13 cellular contexts compared by ENCODE assay signal in genomic region chr11:46387919-46388618, GRCh38. TPM values are rescaled to one million over a fixed set of nuclear protein-coding genes. Genes with fewer than 3 reads are reported as not detected.
A peak's percentile ranks its signal among the peaks of the same experiment; 100 is the strongest.
DNase-seq lines count a peak whose midpoint lies in the region; ATAC-seq, FAIRE-seq and TF ChIP-seq lines count a peak whose summit lies in the region.
"Had no signal": no experiment of that assay in that cellular context is flagged by ENCODE, and none has a peak within 500 bp of the region (broad histone marks: within the 10 kb centered on the region; RNA-seq: fewer than 3 reads in every experiment).

No MANE protein-coding gene starts in this region.

- no peak overlapping the region for H3K27ac ChIP-seq in H9 (ENCODE audit: insufficient read length, low read depth, low read length)

- H2AFZ ChIP-seq in H9 (ENCODE audit: low read length): no peak overlapping the region

- no peak for FAIRE-seq in urothelium cell line (lab: Jason Lieb, UNC)

- H3K9me3 ChIP-seq in NT2/D1 (ENCODE audit: insufficient read depth, low read length) (no peaks in the 10 kb centered on the region), H9 (ENCODE audit: control insufficient read depth, low read depth, low read length) (no peaks in the 10 kb centered on the region)

- peaks cover 66% of the 10 kb centered on the region for H3K27me3 Mint-ChIP-seq in activated CD4-positive, alpha-beta T cell treated with anti-CD3 and anti-CD28 coated beads, Interleukin-2, amount 10 ng/mL, durations not matched to agents 7 days and 5 days
- peaks cover 60 to 90% of the 10 kb centered on the region in 2 donors for H3K27me3 Mint-ChIP-seq in effector memory CD8-positive, alpha-beta T cell
- H3K27me3 Mint-ChIP-seq in H9 (ENCODE audit: low read depth): peaks cover 72% of the 10 kb centered on the region

- H3K18ac ChIP-seq in H9 (ENCODE audit: insufficient read length, low read depth, low read length): no peak overlapping the region

- H3K36me3 Mint-ChIP-seq in activated CD4-positive, alpha-beta T cell treated with anti-CD3 and anti-CD28 coated beads, Interleukin-2, amount 10 ng/mL, durations not matched to agents 7 days and 5 days (ENCODE audit: low read depth): peaks cover 2% of the 10 kb centered on the region
- H3K36me3 Mint-ChIP-seq in effector memory CD8-positive, alpha-beta T cell (ENCODE audit: insufficient read depth): peaks cover 22% of the 10 kb centered on the region
- H3K36me3 Mint-ChIP-seq in H9 (ENCODE audit: insufficient read depth in 1 of 3, low read depth in 3 of 3): peaks cover 5 to 10% (median 9%) of the 10 kb centered on the region in 3 experiments; a peak in 5 of 7 replicates

- H2BK20ac ChIP-seq in H9 (ENCODE audit: low read depth, low read length, poor library complexity, severe bottlenecking): no peak overlapping the region

- no peak overlapping the region for H2BK12ac ChIP-seq in H9 (ENCODE audit: insufficient read length, low read depth, low read length)

- H4K20me1 ChIP-seq in H9 (ENCODE audit: control insufficient read depth, insufficient read depth, insufficient read length): no peaks in the 10 kb centered on the region

- H3K9ac ChIP-seq in NT2/D1 (ENCODE audit: insufficient read length, low read depth) (peak overlapping the region; percentile 37), H9 (ENCODE audit: extremely low read depth, insufficient read length, low read length) (no peak overlapping the region)

- no peak overlapping the region for H2AK5ac ChIP-seq in H9 (ENCODE audit: insufficient read length, low read length)

- no peak overlapping the region for H3K56ac ChIP-seq in H9 (ENCODE audit: insufficient read length, low read depth, low read length)

- peaks cover 16% of the 10 kb centered on the region for H3K36me3 ChIP-seq in NT2/D1 (ENCODE audit: insufficient read depth, insufficient read length, low read length)

- ATAC-seq in effector memory CD8-positive, alpha-beta T cell (replicated peaks): peak; percentile 13

- no peak overlapping the region for H3K4me3 Mint-ChIP-seq in activated CD4-positive, alpha-beta T cell treated with anti-CD3 and anti-CD28 coated beads, Interleukin-2, amount 10 ng/mL, durations not matched to agents 7 days and 5 days
- H3K4me3 Mint-ChIP-seq in effector memory CD8-positive, alpha-beta T cell: peak overlapping the region in 1 of 2 donors; percentile 60
- H3K4me3 Mint-ChIP-seq in H9: peak overlapping the region in 1 of 2 experiments; percentile 39; a peak in 2 of 5 replicates

- H3K9me3 Mint-ChIP-seq in activated CD4-positive, alpha-beta T cell treated with anti-CD3 and anti-CD28 coated beads, Interleukin-2, amount 10 ng/mL, durations not matched to agents 7 days and 5 days: no peaks in the 10 kb centered on the region
- peaks cover 0 to 1% of the 10 kb centered on the region in 2 donors for H3K9me3 Mint-ChIP-seq in effector memory CD8-positive, alpha-beta T cell
- H3K9me3 Mint-ChIP-seq in H9: no peaks in the 10 kb centered on the region

- DNase-seq in activated CD4-positive, alpha-beta T cell treated with anti-CD3 and anti-CD28 coated beads, Interleukin-2, amount 10 ng/mL, durations not matched to agents 7 days and 5 days: peak; percentile 33
- no peak for DNase-seq in activated CD4-positive, alpha-beta T cell treated with anti-CD3 and anti-CD28 coated beads, Interleukin-2, amount 50 U/mL, for 1 hour
- DNase-seq in NT2/D1 (ENCODE audit: low read depth, low spot score) (no peak), retina (peak; percentile 51), EL (no peak), H9 (no peak), urothelium cell line (ENCODE audit: low spot score) (no peak)
- DNase-seq in effector memory CD8-positive, alpha-beta T cell: no peak
- DNase-seq: amniotic stem cell, DMS153, NCI-H510A treated with DMSO at 0.1 percent for 48 hours had no signal

- TF ChIP-seq CTCF in H9 (conservative IDR thresholded peaks at IDR 0.05): no peak

- H3K4me1 ChIP-seq in NT2/D1 (ENCODE audit: insufficient read depth, insufficient read length) (peaks cover 45% of the 10 kb centered on the region), H9 (ENCODE audit: insufficient read depth, low read length) (peaks cover under 1% of the 10 kb centered on the region; the same call in 1 of the 2 replicates)

- CTCF ChIA-PET in activated CD4-positive, alpha-beta T cell treated with anti-CD3 and anti-CD28 coated beads, Interleukin-2, amount 10 ng/mL, durations not matched to agents 7 days and 5 days (lab: Charles Lee): interaction anchor here (0.9 to 3.0 kb wide), 13 partner anchors 10 to 229 kb away, joined by 3 to 9 read pairs (median 3); partner anchors contain the start of gene ATG13

- no peak overlapping the region for H3K14ac ChIP-seq in H9 (ENCODE audit: insufficient read depth, low read length)

- H4K8ac ChIP-seq in H9 (replicated peaks; ENCODE audit: insufficient read length, low read depth, low read length): no peak overlapping the region

- H3K4ac ChIP-seq in H9 (ENCODE audit: low read depth, low read length): no peak overlapping the region

- no peak overlapping the region for H2BK5ac ChIP-seq in H9 (ENCODE audit: insufficient read length, low read length)

- POLR2A ChIA-PET in activated CD4-positive, alpha-beta T cell treated with anti-CD3 and anti-CD28 coated beads, Interleukin-2, amount 10 ng/mL, durations not matched to agents 7 days and 5 days (lab: Charles Lee): no interaction called here

- H3K79me2 ChIP-seq in H9 (ENCODE audit: insufficient read depth, low read length): no peaks in the 10 kb centered on the region

- no peak overlapping the region for H3T11ph ChIP-seq in H9 (ENCODE audit: low read length)

- H3K4me2 ChIP-seq in H9 (ENCODE audit: insufficient read depth, insufficient read length, low read length): no peak overlapping the region

- H3K4me1 Mint-ChIP-seq in activated CD4-positive, alpha-beta T cell treated with anti-CD3 and anti-CD28 coated beads, Interleukin-2, amount 10 ng/mL, durations not matched to agents 7 days and 5 days: peaks cover 23% of the 10 kb centered on the region
- H3K4me1 Mint-ChIP-seq in effector memory CD8-positive, alpha-beta T cell (ENCODE audit: low read depth in 2 of 2): peaks cover 16 to 24% of the 10 kb centered on the region in 2 donors
- H3K4me1 Mint-ChIP-seq in H9: peaks cover 26 to 50% of the 10 kb centered on the region in 2 experiments

- H3K27me3 ChIP-seq in NT2/D1 (ENCODE audit: insufficient read depth, insufficient read length) (peaks cover 58% of the 10 kb centered on the region), H9 (ENCODE audit: insufficient read depth, low read length) (peaks cover 20% of the 10 kb centered on the region; the same call in 1 of the 2 replicates)

- H3K79me1 ChIP-seq in H9 (ENCODE audit: insufficient read depth, low read depth, low read length, poor library complexity, severe bottlenecking): no peaks in the 10 kb centered on the region

- no CpG with 5 or more reads among the region's 24 CpGs for WGBS in H9 (ENCODE audit: extremely low coverage, insufficient read length, low lambda C conversion rate)

- H3K23ac ChIP-seq in H9 (ENCODE audit: insufficient read length, low read depth, low read length): no peak overlapping the region

- no peak overlapping the region for H2BK120ac ChIP-seq in H9 (ENCODE audit: low read depth, low read length, poor library complexity, severe bottlenecking)

- no peak overlapping the region for H4K5ac ChIP-seq in H9 (ENCODE audit: insufficient read length, low read depth, low read length)

- H3K4me3 ChIP-seq in NT2/D1 (ENCODE audit: insufficient read length, low read depth): no peak overlapping the region

- H2BK15ac ChIP-seq in H9 (ENCODE audit: low read depth, low read length): no peak overlapping the region

- H3K23me2 ChIP-seq in H9 (ENCODE audit: insufficient read length, low read depth, low read length, poor library complexity, severe bottlenecking): peaks cover 13% of the 10 kb centered on the region

- H4K91ac ChIP-seq in H9 (ENCODE audit: insufficient read length, low read depth, low read length): no peak overlapping the region

- H3K27ac Mint-ChIP-seq in activated CD4-positive, alpha-beta T cell treated with anti-CD3 and anti-CD28 coated beads, Interleukin-2, amount 10 ng/mL, durations not matched to agents 7 days and 5 days: no peak overlapping the region
- no peak overlapping the region for H3K27ac Mint-ChIP-seq in effector memory CD8-positive, alpha-beta T cell
- H3K27ac Mint-ChIP-seq in H9: no peak overlapping the region

RNA-seq across cellular contexts. Expression of gene CHRM4, which starts 3.5 kb away (rescaled TPM):
- under 1 TPM; 0.12 to 0.31 TPM for total RNA-seq in activated CD4-positive, alpha-beta T cell treated with anti-CD3 and anti-CD28 coated beads, Interleukin-2, amount 10 ng/mL, durations not matched to agents 7 days and 5 days
- 1.0 and 1.1 TPM in 2 replicates for total RNA-seq in H9 (2021)
- total RNA-seq: MCF 10A, RPMI7951 had no signal

RNA-seq across cellular contexts. Expression of gene MDK, which starts 6.6 kb away (rescaled TPM):
- 10 to 100 TPM in 1 of 2 experiments, 1 to 10 TPM in 1; 8.2 to 10.5 TPM for total RNA-seq in activated CD4-positive, alpha-beta T cell treated with anti-CD3 and anti-CD28 coated beads, Interleukin-2, amount 10 ng/mL, durations not matched to agents 7 days and 5 days
- total RNA-seq in H9 (2021): 392 and 407 TPM in 2 replicates

RNA-seq across cellular contexts. Expression of gene DGKZ, which starts 40.8 kb away (rescaled TPM):
- total RNA-seq in activated CD4-positive, alpha-beta T cell treated with anti-CD3 and anti-CD28 coated beads, Interleukin-2, amount 10 ng/mL, durations not matched to agents 7 days and 5 days: 100 to 1,000 TPM; 178 to 187 TPM
- 68.8 and 68.9 TPM in 2 replicates for total RNA-seq in H9 (2021)

Comparison
In these comparisons a context has a peak if more than half of its experiments do, and no peak if none do; other contexts are left out.
1. DNase-seq: peak in activated CD4-positive, alpha-beta T cell treated with anti-CD3 and anti-CD28 coated beads, Interleukin-2, amount 10 ng/mL, durations not matched to agents 7 days and 5 days (single experiment) and retina (single experiment); none in activated CD4-positive, alpha-beta T cell treated with anti-CD3 and anti-CD28 coated beads, Interleukin-2, amount 50 U/mL, for 1 hour (single experiment), NT2/D1 (single experiment), effector memory CD8-positive, alpha-beta T cell (0 of 3), EL (single experiment), H9 (single experiment) and urothelium cell line (single experiment).
2. RNA of gene MDK, which starts 6.6 kb away (total RNA-seq): 392 to 407 TPM in H9; 8.2 to 10.5 TPM in activated CD4-positive, alpha-beta T cell treated with anti-CD3 and anti-CD28 coated beads, Interleukin-2, amount 10 ng/mL, durations not matched to agents 7 days and 5 days; every median in the first group is over 10 times any median in the second.